22 cellular contexts compared by ENCODE assay signal in the genomic region with DNA sequence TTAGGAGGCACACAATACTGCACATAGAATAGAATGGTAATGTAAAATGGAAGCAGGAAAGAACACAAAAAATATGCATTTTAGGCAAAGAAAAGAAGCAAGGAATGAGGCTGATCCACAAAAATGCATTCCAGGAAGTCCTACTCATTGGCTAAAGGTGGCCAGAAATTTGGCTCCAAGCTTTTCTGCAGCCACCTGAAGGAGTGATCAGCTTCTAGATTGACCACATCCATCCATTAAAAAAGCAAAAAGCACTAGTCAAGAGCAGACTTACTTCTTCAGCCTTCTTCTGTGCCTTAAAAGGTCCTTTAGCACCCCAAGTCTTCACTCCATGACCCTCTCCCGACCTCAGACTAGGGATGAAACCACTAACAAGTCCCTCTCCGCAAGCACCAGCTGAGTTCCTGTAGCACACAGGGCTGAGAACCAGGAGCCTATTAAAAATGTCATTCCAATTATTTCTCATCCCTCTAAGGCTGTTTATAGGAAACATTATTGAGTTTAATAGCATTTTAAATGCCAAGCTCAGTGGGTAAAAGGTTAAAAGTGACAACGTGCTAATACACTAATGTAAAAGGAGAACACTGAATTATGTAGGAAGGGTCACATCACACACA. TPM values are rescaled to one million over a fixed set of nuclear protein-coding genes. Genes with fewer than 3 reads are reported as not detected.
A peak's percentile ranks its signal among the peaks of the same experiment; 100 is the strongest.
DNase-seq lines count a peak whose midpoint lies in the region; TF ChIP-seq lines count a peak whose summit lies in the region.
"Had no signal": no experiment of that assay in that cellular context is flagged by ENCODE, and none has a peak within 500 bp of the region (broad histone marks: within the 10 kb centered on the region; RNA-seq: fewer than 3 reads in every experiment).

No MANE protein-coding gene starts in this region.

- TF ChIP-seq POLR2A in breast epithelium (IDR thresholded peaks at IDR 0.05), result no peak
- TF ChIP-seq POLR2A in transverse colon (IDR thresholded peaks at IDR 0.05), result no peak

- H3K4me3 Mint-ChIP-seq in MCF 10A (ENCODE audit: unreplicated experiment), result no peak overlapping the region

- no peaks in the 10 kb centered on the region for H4K20me1 ChIP-seq in SK-N-SH (ENCODE audit: insufficient read depth)

- H3K4me3 ChIP-seq in breast epithelium, result no peak overlapping the region
- peak overlapping the region in 1 of 2 experiments; percentile 9; a peak in 1 of 4 replicates for H3K4me3 ChIP-seq in SK-N-SH (ENCODE audit: low read depth in 2 of 2, low read length in 1 of 2)
- H3K4me3 ChIP-seq in transverse colon, result no peak overlapping the region
- H3K4me3 ChIP-seq: left lung had no signal

- intact Hi-C loops in breast epithelium (cut with DNase I; ENCODE audit: low total_unique reads), result no loop called here
- intact Hi-C loops in MCF 10A (cut with micrococcal nuclease), result no loop called here
- intact Hi-C loops in transverse colon (cut with DNase I; ENCODE audit: low total_unique reads), result no loop called here

- WGBS in SK-N-SH (ENCODE audit: low lambda C conversion rate), result 54% methylated on average over 3 of the region's 3 CpGs
- 68 to 79% methylated on average over 3 of the region's 3 CpGs for WGBS in transverse colon (ENCODE audit: low coverage in 1 of 2), 2 donors

- H3K36me3 ChIP-seq in breast epithelium, result no peaks in the 10 kb centered on the region
- H3K36me3 ChIP-seq in SK-N-SH (replicated peaks in 1 of 2; ENCODE audit: control insufficient read depth in 1 of 2, insufficient read depth in 2 of 2, low read length in 1 of 2), result peaks cover 5 to 6% of the 10 kb centered on the region in 2 experiments
- no peaks in the 10 kb centered on the region for H3K36me3 ChIP-seq in transverse colon
- H3K36me3 ChIP-seq: left lung had no signal

- TF ChIP-seq CTCF in breast epithelium (IDR thresholded peaks at IDR 0.05), result no peak
- no peak for TF ChIP-seq CTCF in MCF 10A (IDR thresholded peaks at IDR 0.05; ENCODE audit: unreplicated experiment)
- no peak for TF ChIP-seq CTCF in SK-N-SH (IDR thresholded peaks at IDR 0.05)
- no peak for TF ChIP-seq CTCF in transverse colon (IDR thresholded peaks at IDR 0.05)

- POLR2A ChIA-PET in MCF 10A (lab: Yijun Ruan, JAX) (no interaction called here), SK-N-SH (lab: Yijun Ruan, JAX) (no interaction called here)

- no peaks in the 10 kb centered on the region for H3K9me2 ChIP-seq in SK-N-SH

- no TSS peak for BruUV-seq in MCF 10A (replicated peaks; lab: Mats Ljungman, UMichigan)

- peak overlapping the region; percentile 52 to 60 for H3K27ac ChIP-seq in breast epithelium
- H3K27ac ChIP-seq in SK-N-SH (ENCODE audit: low read depth in 2 of 2, low read length in 1 of 2), result peak overlapping the region; percentile 87
- peak overlapping the region; percentile 10 to 53 (median 34) for H3K27ac ChIP-seq in transverse colon
- H3K27ac ChIP-seq: 22Rv1, HL-60, left lung had no signal

- peaks cover 64% of the 10 kb centered on the region for H3K4me1 Mint-ChIP-seq in MCF 10A (ENCODE audit: insufficient read depth, unreplicated experiment)

- H3K36me3 Mint-ChIP-seq in MCF 10A (ENCODE audit: insufficient read depth, unreplicated experiment), result peaks cover 11% of the 10 kb centered on the region

- peak overlapping the region; percentile 23; the same call in 1 of the 2 replicates for H3K9ac ChIP-seq in SK-N-SH

- CTCF ChIA-PET in MCF 10A (lab: Yijun Ruan, JAX), result interaction anchor here (0.6 to 0.7 kb wide), 2 partner anchors 24 to 32 kb away, joined by 3 to 6 read pairs; no protein-coding TSS in a partner anchor
- CTCF ChIA-PET in SK-N-SH (lab: Yijun Ruan, JAX), result interaction anchor here (1.0 to 1.6 kb wide), 4 partner anchors 12 to 184 kb away, joined by 3 read pairs; partner anchors contain the start of gene TRAM2

- no peaks in the 10 kb centered on the region for H3K9me3 ChIP-seq in breast epithelium
- H3K9me3 ChIP-seq in SK-N-SH, result no peaks in the 10 kb centered on the region
- H3K9me3 ChIP-seq in transverse colon, result no peaks in the 10 kb centered on the region
- H3K9me3 ChIP-seq: left lung had no signal

- peaks cover 83% of the 10 kb centered on the region for H3K79me2 ChIP-seq in SK-N-SH (ENCODE audit: insufficient read depth)

- TF ChIP-seq RAD21 in SK-N-SH (IDR thresholded peaks at IDR 0.05; ENCODE audit: low read length), result no peak

- H3K27ac Mint-ChIP-seq in MCF 10A (ENCODE audit: low read depth, unreplicated experiment), result no peak overlapping the region
- H3K27ac Mint-ChIP-seq: CD4-positive, alpha-beta memory T cell; progenitor cell of endocrine pancreas had no signal

- H2AFZ ChIP-seq in SK-N-SH (ENCODE audit: low read depth), result no peak overlapping the region

- peaks cover 62% of the 10 kb centered on the region for H3F3A ChIP-seq in SK-N-SH (replicated peaks; ENCODE audit: insufficient read depth)

- peaks cover 5 to 16% of the 10 kb centered on the region in 2 donors for H3K4me1 ChIP-seq in breast epithelium
- peaks cover 62 to 91% of the 10 kb centered on the region in 2 experiments for H3K4me1 ChIP-seq in SK-N-SH (ENCODE audit: control insufficient read depth in 1 of 2, insufficient read depth in 2 of 2, low read depth in 1 of 2, low read length in 1 of 2)
- peaks cover 12 to 67% (median 43%) of the 10 kb centered on the region in 4 donors for H3K4me1 ChIP-seq in transverse colon

- in situ Hi-C loops in transverse colon (cut with MboI; ENCODE audit: low pct_ligation_motif_present in 1 of 4, low pct_unique_long_range_greater_than_20kb in 1 of 4, low sequenced_read_pairs in 3 of 4), result no loop called here

- H3K9me3 Mint-ChIP-seq in MCF 10A (ENCODE audit: unreplicated experiment), result no peaks in the 10 kb centered on the region
- H3K9me3 Mint-ChIP-seq: CD4-positive, alpha-beta memory T cell had no signal

- no peak for DNase-seq in breast epithelium (ENCODE audit: low spot score in 2 of 2)
- no peak for DNase-seq in MCF 10A (ENCODE audit: unreplicated experiment)
- DNase-seq in SK-N-SH, result no peak
- DNase-seq in iris pigment epithelial cell (ENCODE audit: low read depth), result peak; percentile 26
- no peak for DNase-seq in transverse colon
- DNase-seq in stimulated activated naive CD4-positive, alpha-beta T cell (lab: John Stamatoyannopoulos, UW), result no peak
- no peak for DNase-seq in T-helper 9 cell
- no peak for DNase-seq in SK-N-DZ (ENCODE audit: low spot score)
- DNase-seq: activated CD4-positive, alpha-beta T cell treated with anti-CD3 and anti-CD28 coated beads, Interleukin-2, amount 50 U/mL, for 1 hour; activated naive CD4-positive, alpha-beta T cell treated with anti-CD3 and anti-CD28 coated beads, Interleukin-2, amount 50 U/mL, for 16 hours; caudate nucleus; CD4-positive, alpha-beta memory T cell; effector memory CD4-positive, alpha-beta T cell; KG1; left lung; NCI-H1436; NCI-H2227 treated with DMSO at 0.1 percent for 48 hours; SHP77 treated with DMSO at 0.1 percent for 48 hours; stimulated activated naive CD4-positive, alpha-beta T cell treated with Interleukin-2 at 50 U/mL for 16 hours had no signal

- no peaks in the 10 kb centered on the region for H3K27me3 Mint-ChIP-seq in MCF 10A (ENCODE audit: insufficient read depth, unreplicated experiment)
- H3K27me3 Mint-ChIP-seq: CD4-positive, alpha-beta memory T cell; progenitor cell of endocrine pancreas had no signal

- peak overlapping the region; percentile 54 for H3K4me2 ChIP-seq in SK-N-SH

- H3K27me3 ChIP-seq in breast epithelium (no peaks in the 10 kb centered on the region), SK-N-SH (ENCODE audit: insufficient read depth) (no peaks in the 10 kb centered on the region), transverse colon (no peaks in the 10 kb centered on the region)
- H3K27me3 ChIP-seq: left lung had no signal

- TF ChIP-seq EP300 in SK-N-SH (IDR thresholded peaks at IDR 0.05; ENCODE audit: borderline replicate concordance in 1 of 2, low read depth in 1 of 2, low read length in 1 of 2) (peak in 1 of 2 experiments; percentile 29; a peak in 1 of 4 replicates), transverse colon (IDR thresholded peaks at IDR 0.05; ENCODE audit: low read depth) (no peak)

TF ChIP-seq in SK-N-SH, 30 proteins besides CTCF, POLR2A, EP300 and RAD21 (continues in another document):
- TF ChIP-seq SMC3 (IDR thresholded peaks at IDR 0.05; ENCODE audit: low read depth, low read length) (no peak), IRF3 (IDR thresholded peaks at IDR 0.05; ENCODE audit: low read depth, low read length) (no peak), NFIC (IDR thresholded peaks at IDR 0.05; ENCODE audit: borderline replicate concordance) (peak; percentile 44; the same call in 1 of the 2 replicates), TEAD4 (IDR thresholded peaks at IDR 0.05; ENCODE audit: borderline replicate concordance, insufficient read depth) (no peak), RXRA (IDR thresholded peaks at IDR 0.05; ENCODE audit: borderline replicate concordance, low read depth) (0 out of 2 replicates have a peak, but pooled peaks have one; percentile 8), CHD2 (IDR thresholded peaks at IDR 0.05; ENCODE audit: low read length, partially characterized antibody) (no peak), TCF12 (IDR thresholded peaks at IDR 0.05) (peak; percentile 24; the same call in 1 of the 2 replicates)
- TF ChIP-seq, protein P1, sequence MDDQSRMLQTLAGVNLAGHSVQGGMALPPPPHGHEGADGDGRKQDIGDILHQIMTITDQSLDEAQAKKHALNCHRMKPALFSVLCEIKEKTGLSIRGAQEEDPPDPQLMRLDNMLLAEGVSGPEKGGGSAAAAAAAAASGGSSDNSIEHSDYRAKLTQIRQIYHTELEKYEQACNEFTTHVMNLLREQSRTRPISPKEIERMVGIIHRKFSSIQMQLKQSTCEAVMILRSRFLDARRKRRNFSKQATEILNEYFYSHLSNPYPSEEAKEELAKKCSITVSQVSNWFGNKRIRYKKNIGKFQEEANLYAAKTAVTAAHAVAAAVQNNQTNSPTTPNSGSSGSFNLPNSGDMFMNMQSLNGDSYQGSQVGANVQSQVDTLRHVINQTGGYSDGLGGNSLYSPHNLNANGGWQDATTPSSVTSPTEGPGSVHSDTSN (IDR thresholded peaks at IDR 0.05), result 0 out of 2 replicates have a peak, but pooled peaks have one; percentile 5

RNA-seq across cellular contexts. Expression of gene TRAM2, which starts 36.5 kb away (rescaled TPM):
- total RNA-seq in breast epithelium (10 to 100 TPM; 11.9 to 33.0 (median 24.3) TPM), MCF 10A (2022) (9.9 and 10.1 TPM in 2 replicates), transverse colon (10 to 100 TPM in 2 of 4 donors, 1 to 10 TPM in 2; 8.4 to 15.4 (median 11.7) TPM)
- polyA plus RNA-seq in SK-N-SH (2012; rRNA removed), result 26.4 and 36.0 TPM in 2 replicates
- 23.9 and 25.6 TPM in 2 replicates for polyA plus RNA-seq in SK-N-SH (2012; cell fraction: cytosol; rRNA removed)
- 39.6 and 52.6 TPM in 2 replicates for polyA plus RNA-seq in SK-N-SH (2012; cell fraction: nucleus; rRNA removed)
- 3.9 and 4.3 TPM in 2 replicates for polyA plus RNA-seq in SK-N-DZ (2014; cell fraction: cytosol; rRNA removed)
- polyA plus RNA-seq in SK-N-DZ (2014; cell fraction: nucleus; rRNA removed), result 4.0 and 5.7 TPM in 2 replicates

Comparison
In these comparisons a context has a peak if more than half of its experiments do, and no peak if none do; other contexts are left out.
1. H3K27ac ChIP-seq: peak in every context shown above with its lines; median percentile 87 in SK-N-SH; 56 in breast epithelium; 34 in transverse colon.